In the genomic region with DNA sequence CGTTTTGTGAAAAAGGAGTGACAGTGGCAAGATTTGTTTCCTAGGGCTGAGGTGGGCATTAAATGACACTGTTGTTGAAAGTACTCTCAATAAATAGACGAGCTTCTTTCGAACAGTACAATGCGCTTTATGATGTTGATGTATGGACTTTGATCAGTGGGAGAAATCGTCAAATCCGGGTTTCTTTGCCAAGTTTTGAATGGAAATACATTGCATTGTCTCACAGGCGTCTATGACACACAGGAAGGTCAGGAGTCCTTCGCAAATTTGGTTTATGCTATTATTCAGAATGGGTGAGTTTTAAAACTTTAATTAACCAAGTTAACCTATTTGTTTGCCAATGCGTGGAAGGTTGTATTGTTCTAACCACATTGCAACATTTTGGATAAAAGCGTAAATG, we compare ENCODE assay signal across 11 cellular contexts.
DNase-seq lines count a peak whose midpoint lies in the region; ATAC-seq and TF ChIP-seq lines count a peak whose summit lies in the region.
"Had no signal": no experiment of that assay in that cellular context is flagged by ENCODE, and none has a peak within 500 bp of the region (broad histone marks: within the 10 kb centered on the region; RNA-seq: fewer than 3 reads in every experiment).

No MANE protein-coding gene starts in this region.

- no peak overlapping the region for H3K9ac ChIP-seq in Loucy (ENCODE audit: low read depth, low read length, poor library complexity, severe bottlenecking)

- WGBS in right lobe of liver (ENCODE audit: insufficient coverage, low coverage, low lambda C conversion rate, missing lambda C conversion rate) = 19% methylated on average over 10 of the region's 10 CpGs

- H3K4me2 ChIP-seq in Loucy (ENCODE audit: low read depth, low read length, poor library complexity, severe bottlenecking) = no peak overlapping the region

- H3K27ac ChIP-seq in coronary artery (no peak overlapping the region), right lobe of liver (peak overlapping the region in 1 of 3 donors; percentile 30)
- H3K27ac ChIP-seq: ovary, suprapubic skin had no signal

- H3K36me3 ChIP-seq in Loucy (ENCODE audit: insufficient read depth, low read length) (no peaks in the 10 kb centered on the region), right lobe of liver (no peaks in the 10 kb centered on the region)
- H3K36me3 ChIP-seq: ovary, suprapubic skin had no signal

- intact Hi-C loops in right lobe of liver (cut with DNase I) = loop anchor here in 1 of 2 donors (10.0 kb wide), 1 partner anchor 432 kb away; no protein-coding TSS in a partner anchor
- intact Hi-C loops in Right ventricle myocardium superior (cut with DNase I) = loop anchor here (5.0 kb wide), 1 partner anchor 1450 kb away; no protein-coding TSS in a partner anchor

- DNase-seq in AG10803 (ENCODE audit: low read depth) (no peak), coronary artery (ENCODE audit: low spot score) (no peak), right lobe of liver (no peak), Right ventricle myocardium superior (no peak), GM20000 (ENCODE audit: low spot score) (no peak), HCEC 1CT (no peak)
- DNase-seq in stimulated activated CD4-positive, alpha-beta T cell treated with anti-CD3 and anti-CD28 coated beads, Interleukin-4, amount 100 ng/mL, for 24 hours = no peak
- DNase-seq: DMS153 had no signal

- H3K79me2 ChIP-seq in Loucy (ENCODE audit: insufficient read depth, low read length) = no peaks in the 10 kb centered on the region

- H3F3A ChIP-seq in Loucy (ENCODE audit: low read depth) = no peaks in the 10 kb centered on the region

- H3K9me2 ChIP-seq in Loucy (replicated peaks; ENCODE audit: low read depth, low read length) = no peaks in the 10 kb centered on the region

- H3K4me1 ChIP-seq in Loucy (ENCODE audit: insufficient read depth, low read length, poor library complexity, severe bottlenecking) (no peaks in the 10 kb centered on the region), right lobe of liver (no peaks in the 10 kb centered on the region)

- peak overlapping the region; percentile 35 for H3K4me3 ChIP-seq in AG10803 (ENCODE audit: low read length)
- no peak overlapping the region for H3K4me3 ChIP-seq in Loucy (ENCODE audit: low read length, poor library complexity, severe bottlenecking)
- H3K4me3 ChIP-seq in coronary artery = peak overlapping the region; percentile 33
- H3K4me3 ChIP-seq in right lobe of liver = peak overlapping the region in 2 of 3 donors; percentile 28 to 38
- H3K4me3 ChIP-seq: ovary, suprapubic skin had no signal

- ATAC-seq in right lobe of liver = peak; percentile 27 to 58 (median 46)
- ATAC-seq in Right ventricle myocardium superior (ENCODE audit: poor library complexity) = no peak

- TF ChIP-seq CTCF in AG10803 (conservative IDR thresholded peaks at IDR 0.05; ENCODE audit: low read length) (no peak), Loucy (conservative IDR thresholded peaks at IDR 0.05; ENCODE audit: low read length) (no peak), coronary artery (IDR thresholded peaks at IDR 0.05) (no peak), right lobe of liver (IDR thresholded peaks at IDR 0.05) (no peak), GM20000 (IDR thresholded peaks at IDR 0.05; ENCODE audit: extremely low read depth, missing control alignments) (no peak)

- H2AFZ ChIP-seq in Loucy (ENCODE audit: low read length) = 0 out of 2 replicates have a peak overlapping the region, but pooled peaks have one; percentile 27

- H3K27me3 ChIP-seq in Loucy (ENCODE audit: insufficient read depth, low read length, poor library complexity, severe bottlenecking) (no peaks in the 10 kb centered on the region), right lobe of liver (no peaks in the 10 kb centered on the region)
- H3K27me3 ChIP-seq: ovary, suprapubic skin had no signal

- H3K9me3 ChIP-seq in Loucy (ENCODE audit: insufficient read depth, low read depth, low read length) (no peaks in the 10 kb centered on the region), right lobe of liver (no peaks in the 10 kb centered on the region)
- H3K9me3 ChIP-seq: ovary, suprapubic skin had no signal

- TF ChIP-seq POLR2A in right lobe of liver (IDR thresholded peaks at IDR 0.05) = no peak

- no peaks in the 10 kb centered on the region for H4K20me1 ChIP-seq in Loucy (ENCODE audit: insufficient read depth, low read length, poor library complexity, severe bottlenecking)
